26 cellular contexts compared by ENCODE assay signal in the genomic region with DNA sequence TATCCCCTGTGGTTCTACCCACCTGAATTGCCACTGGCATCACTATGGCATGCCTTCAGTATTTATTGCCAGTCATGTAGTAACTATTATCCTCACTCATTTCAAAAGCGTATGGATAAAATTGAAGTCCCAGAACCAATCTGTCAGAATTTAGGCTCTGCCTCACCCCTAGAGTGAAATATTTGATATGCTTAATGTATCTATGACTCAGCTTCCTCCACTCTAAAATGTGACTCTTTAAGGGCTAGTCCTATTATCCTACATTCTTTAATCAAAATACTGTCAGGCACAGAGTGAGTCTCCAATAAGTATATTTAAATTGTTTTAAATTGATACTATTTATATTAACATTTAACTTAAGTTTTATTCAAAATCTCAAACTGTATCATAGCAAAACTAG. TPM values are rescaled to one million over a fixed set of nuclear protein-coding genes. Genes with fewer than 3 reads are reported as not detected.
A peak's percentile ranks its signal among the peaks of the same experiment; 100 is the strongest.
DNase-seq lines count a peak whose midpoint lies in the region; ATAC-seq, FAIRE-seq and TF ChIP-seq lines count a peak whose summit lies in the region.
"Had no signal": no experiment of that assay in that cellular context is flagged by ENCODE, and none has a peak within 500 bp of the region (broad histone marks: within the 10 kb centered on the region; RNA-seq: fewer than 3 reads in every experiment).

No MANE protein-coding gene starts in this region.

- peak overlapping the region; percentile 58 for H3K27ac ChIP-seq in DND-41 (ENCODE audit: low read length)
- H3K27ac ChIP-seq in PC-3 (ENCODE audit: low read length) = no peak overlapping the region
- H3K27ac ChIP-seq in CD4-positive, alpha-beta T cell (ENCODE audit: low read depth, low read length) = no peak overlapping the region
- H3K27ac ChIP-seq: C4-2B, RWPE1 had no signal

- intact Hi-C loops in PC-3 (cut with micrococcal nuclease) = loop anchor here (5.0 kb wide), 1 partner anchor 265 kb away; no protein-coding TSS in a partner anchor
- intact Hi-C loops in CD4-positive, alpha-beta T cell (cut with DNase I, micrococcal nuclease) = no loop called here

- H3K36me3 Mint-ChIP-seq in CD4-positive, alpha-beta T cell (ENCODE audit: low read depth) = no peaks in the 10 kb centered on the region
- H3K36me3 Mint-ChIP-seq: CD8-positive, alpha-beta memory T cell had no signal

- no peaks in the 10 kb centered on the region for H3F3A ChIP-seq in PC-3 (ENCODE audit: low read length, unreplicated experiment)

- ATAC-seq in DND-41 (ENCODE audit: insufficient read depth, low read depth) (no peak), PC-3 (peak; percentile 34), HG03469 (IDR thresholded peaks at IDR 0.05; ENCODE audit: unreplicated experiment) (no peak)
- ATAC-seq in CD4-positive, alpha-beta T cell (ENCODE audit: poor library complexity) = no peak
- ATAC-seq: HCT116, K562, Panc1 had no signal

- no peak for DNase-seq in DND-41
- DNase-seq in PC-3 = peak; percentile 20
- DNase-seq in frontal cortex (ENCODE audit: low spot score in 2 of 2) = no peak
- DNase-seq in superior temporal gyrus (ENCODE audit: extremely low spot score) = no peak
- DNase-seq in CD4-positive, alpha-beta T cell = no peak
- DNase-seq: CD8-positive, alpha-beta memory T cell; DMS 273 treated with DMSO at 0.1 percent for 48 hours; DMS79; MG63; NCI-H2029; NCI-H446 treated with DMSO at 0.1 percent for 48 hours; NCI-H526; NCI-H82; NK-92 treated with Interleukin-12 subunit alpha and Interleukin-12 subunit beta, amount 100 ng/mL, for 24 hours; SHP77; SW 1271 had no signal

- H3K4me2 ChIP-seq in DND-41 (ENCODE audit: insufficient read depth, low read length) (peak overlapping the region; percentile 21; the same call in 1 of the 2 replicates), PC-3 (ENCODE audit: low read length) (no peak overlapping the region), skeletal muscle satellite cell (ENCODE audit: low read length) (peak overlapping the region; percentile 17)

- CTCF ChIA-PET in PC-3 (lab: Charles Lee) = no interaction called here
- CTCF ChIA-PET in CD4-positive, alpha-beta T cell (lab: Charles Lee) = no interaction called here

- no peaks in the 10 kb centered on the region for H3K9me2 ChIP-seq in PC-3 (replicated peaks; ENCODE audit: low read length)

- POLR2A ChIA-PET in PC-3 (lab: Charles Lee; ENCODE audit: unreplicated experiment) = no interaction called here
- POLR2A ChIA-PET in CD4-positive, alpha-beta T cell (lab: Charles Lee) = no interaction called here

- H3K27ac Mint-ChIP-seq in CD4-positive, alpha-beta T cell = no peak overlapping the region
- H3K27ac Mint-ChIP-seq: CD8-positive, alpha-beta memory T cell had no signal

- H3K79me2 ChIP-seq in DND-41 (ENCODE audit: insufficient read depth, low read length) (peaks cover 100% of the 10 kb centered on the region), PC-3 (ENCODE audit: low read length) (no peaks in the 10 kb centered on the region)

- H3K4me3 ChIP-seq in DND-41 (ENCODE audit: low read depth in 1 of 2, low read length in 2 of 2) (no peak overlapping the region), PC-3 (ENCODE audit: low read length) (no peak overlapping the region), skeletal muscle satellite cell (ENCODE audit: low read length) (no peak overlapping the region)
- H3K4me3 ChIP-seq: K562, MG63 had no signal

- H3K9ac ChIP-seq in DND-41 (ENCODE audit: low read depth, low read length) (no peak overlapping the region), PC-3 (ENCODE audit: low read length) (no peak overlapping the region), skeletal muscle satellite cell (ENCODE audit: low read depth, low read length) (no peak overlapping the region)

- H3K4me3 Mint-ChIP-seq in CD4-positive, alpha-beta T cell = no peak overlapping the region
- H3K4me3 Mint-ChIP-seq: CD8-positive, alpha-beta memory T cell had no signal

- no peaks in the 10 kb centered on the region for H3K9me3 ChIP-seq in DND-41 (ENCODE audit: insufficient read depth, low read length, severe bottlenecking)
- H3K9me3 ChIP-seq in PC-3 (ENCODE audit: low read length) = no peaks in the 10 kb centered on the region
- H3K9me3 ChIP-seq in skeletal muscle satellite cell (replicated peaks; ENCODE audit: low read length) = no peaks in the 10 kb centered on the region
- H3K9me3 ChIP-seq in CD4-positive, alpha-beta T cell (ENCODE audit: control insufficient read depth, low read length) = no peaks in the 10 kb centered on the region
- H3K9me3 ChIP-seq: MG63 had no signal

- peak; percentile 42 for FAIRE-seq in frontal cortex (lab: Jason Lieb, UNC)
- FAIRE-seq: GM12892, K562 had no signal

- H3K36me3 ChIP-seq in DND-41 (ENCODE audit: insufficient read depth, low read length) = peaks cover 82% of the 10 kb centered on the region
- no peaks in the 10 kb centered on the region for H3K36me3 ChIP-seq in PC-3 (ENCODE audit: low read depth, low read length)
- no peaks in the 10 kb centered on the region for H3K36me3 ChIP-seq in skeletal muscle satellite cell (ENCODE audit: insufficient read depth, low read length)
- H3K36me3 ChIP-seq: MG63 had no signal

- H3K9me3 Mint-ChIP-seq in CD4-positive, alpha-beta T cell = no peaks in the 10 kb centered on the region

- H3K27me3 ChIP-seq in DND-41 (ENCODE audit: insufficient read depth, low read length, poor library complexity) (no peaks in the 10 kb centered on the region), PC-3 (ENCODE audit: low read length) (no peaks in the 10 kb centered on the region), skeletal muscle satellite cell (ENCODE audit: control insufficient read depth, insufficient read depth, low read length) (no peaks in the 10 kb centered on the region)
- no peaks in the 10 kb centered on the region for H3K27me3 ChIP-seq in CD4-positive, alpha-beta T cell (ENCODE audit: control insufficient read depth, insufficient read depth, low read length)
- H3K27me3 ChIP-seq: MG63 had no signal

- BruUV-seq in PC-3 (replicated peaks; lab: Mats Ljungman, UMichigan) = no TSS peak

- H2AFZ ChIP-seq in DND-41 (ENCODE audit: low read depth, low read length) = no peak overlapping the region
- no peak overlapping the region for H2AFZ ChIP-seq in PC-3 (ENCODE audit: low read length)

- TF ChIP-seq CTCF in DND-41 (IDR thresholded peaks at IDR 0.05; ENCODE audit: borderline replicate concordance, extremely low read depth, low read length, poor library complexity, severe bottlenecking) = no peak
- TF ChIP-seq CTCF in PC-3 (conservative IDR thresholded peaks at IDR 0.05; ENCODE audit: low read depth, low read length) = no peak
- TF ChIP-seq CTCF in CD4-positive, alpha-beta T cell (IDR thresholded peaks at IDR 0.05) = no peak

- no peaks in the 10 kb centered on the region for H3K27me3 Mint-ChIP-seq in CD4-positive, alpha-beta T cell

- peaks cover 40% of the 10 kb centered on the region for H4K20me1 ChIP-seq in DND-41 (ENCODE audit: insufficient read depth, low read length)
- no peaks in the 10 kb centered on the region for H4K20me1 ChIP-seq in PC-3 (ENCODE audit: low read length)

- H3K4me1 Mint-ChIP-seq in CD4-positive, alpha-beta T cell (ENCODE audit: low read depth) = no peaks in the 10 kb centered on the region
- H3K4me1 Mint-ChIP-seq: CD8-positive, alpha-beta memory T cell had no signal

- H3K4me1 ChIP-seq in DND-41 (ENCODE audit: insufficient read depth, low read length) = peaks cover 100% of the 10 kb centered on the region
- H3K4me1 ChIP-seq in PC-3 (ENCODE audit: insufficient read depth, low read length) = peaks cover 21% of the 10 kb centered on the region
- H3K4me1 ChIP-seq in skeletal muscle satellite cell (ENCODE audit: control insufficient read depth, insufficient read depth, low read length) = peaks cover 40% of the 10 kb centered on the region

RNA-seq across cellular contexts. Expression of a gene that starts 27.6 kb away (rescaled TPM):
- total RNA-seq in PC-3 (2014; rRNA removed) (not detected in 2 replicates), frontal cortex (459 TPM)
- under 0.01 and 4.8 TPM in 2 replicates for total RNA-seq in skeletal muscle satellite cell (2012; rRNA removed)
- total RNA-seq in CD4-positive, alpha-beta T cell = not detected
- total RNA-seq: CD8-positive, alpha-beta memory T cell; HT-29; K562; SK-MEL-5 had no signal

Comparison
In these comparisons a context has a peak if more than half of its experiments do, and no peak if none do; other contexts are left out.
1. RNA of a gene that starts 27.6 kb away (total RNA-seq): 459 TPM in frontal cortex (single experiment); not detected in CD4-positive, alpha-beta T cell and not detected in PC-3; every median in the first group is over 100 times any median in the second.